Comparison of ENCODE assay signal across 1 cellular context in genomic region chr7:25949672-25950487, GRCh38.
A peak's percentile ranks its signal among the peaks of the same experiment; 100 is the strongest.
TF ChIP-seq lines count a peak whose summit lies in the region.

No MANE protein-coding gene starts in this region.

TF ChIP-seq in WTC11, 78 proteins besides CTCF, POLR2A, EP300 and RAD21 (continued from another document):
- TF ChIP-seq, protein P1, sequence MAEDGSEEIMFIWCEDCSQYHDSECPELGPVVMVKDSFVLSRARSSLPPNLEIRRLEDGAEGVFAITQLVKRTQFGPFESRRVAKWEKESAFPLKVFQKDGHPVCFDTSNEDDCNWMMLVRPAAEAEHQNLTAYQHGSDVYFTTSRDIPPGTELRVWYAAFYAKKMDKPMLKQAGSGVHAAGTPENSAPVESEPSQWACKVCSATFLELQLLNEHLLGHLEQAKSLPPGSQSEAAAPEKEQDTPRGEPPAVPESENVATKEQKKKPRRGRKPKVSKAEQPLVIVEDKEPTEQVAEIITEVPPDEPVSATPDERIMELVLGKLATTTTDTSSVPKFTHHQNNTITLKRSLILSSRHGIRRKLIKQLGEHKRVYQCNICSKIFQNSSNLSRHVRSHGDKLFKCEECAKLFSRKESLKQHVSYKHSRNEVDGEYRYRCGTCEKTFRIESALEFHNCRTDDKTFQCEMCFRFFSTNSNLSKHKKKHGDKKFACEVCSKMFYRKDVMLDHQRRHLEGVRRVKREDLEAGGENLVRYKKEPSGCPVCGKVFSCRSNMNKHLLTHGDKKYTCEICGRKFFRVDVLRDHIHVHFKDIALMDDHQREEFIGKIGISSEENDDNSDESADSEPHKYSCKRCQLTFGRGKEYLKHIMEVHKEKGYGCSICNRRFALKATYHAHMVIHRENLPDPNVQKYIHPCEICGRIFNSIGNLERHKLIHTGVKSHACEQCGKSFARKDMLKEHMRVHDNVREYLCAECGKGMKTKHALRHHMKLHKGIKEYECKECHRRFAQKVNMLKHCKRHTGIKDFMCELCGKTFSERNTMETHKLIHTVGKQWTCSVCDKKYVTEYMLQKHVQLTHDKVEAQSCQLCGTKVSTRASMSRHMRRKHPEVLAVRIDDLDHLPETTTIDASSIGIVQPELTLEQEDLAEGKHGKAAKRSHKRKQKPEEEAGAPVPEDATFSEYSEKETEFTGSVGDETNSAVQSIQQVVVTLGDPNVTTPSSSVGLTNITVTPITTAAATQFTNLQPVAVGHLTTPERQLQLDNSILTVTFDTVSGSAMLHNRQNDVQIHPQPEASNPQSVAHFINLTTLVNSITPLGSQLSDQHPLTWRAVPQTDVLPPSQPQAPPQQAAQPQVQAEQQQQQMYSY (CRISPR knock-in tag; IDR thresholded peaks at IDR 0.05) = no peak
- no peak for TF ChIP-seq CREM (CRISPR knock-in tag; IDR thresholded peaks at IDR 0.05)
- no peak for TF ChIP-seq TP53 (CRISPR knock-in tag; IDR thresholded peaks at IDR 0.05)
- no peak for TF ChIP-seq ZBTB43 (CRISPR knock-in tag; IDR thresholded peaks at IDR 0.05)
- no peak for TF ChIP-seq OVOL2 (CRISPR knock-in tag; IDR thresholded peaks at IDR 0.05; ENCODE audit: borderline replicate concordance)
- no peak for TF ChIP-seq ESRRA (CRISPR knock-in tag; IDR thresholded peaks at IDR 0.05; ENCODE audit: borderline replicate concordance)
- no peak for TF ChIP-seq ELF4 (CRISPR knock-in tag; IDR thresholded peaks at IDR 0.05; ENCODE audit: low read depth)
- no peak for TF ChIP-seq EMX1 (CRISPR knock-in tag; IDR thresholded peaks at IDR 0.05)
- TF ChIP-seq NFATC4 (CRISPR knock-in tag; IDR thresholded peaks at IDR 0.05) = no peak
- TF ChIP-seq JAZF1 (CRISPR knock-in tag; IDR thresholded peaks at IDR 0.05) = no peak
- TF ChIP-seq, protein P2, sequence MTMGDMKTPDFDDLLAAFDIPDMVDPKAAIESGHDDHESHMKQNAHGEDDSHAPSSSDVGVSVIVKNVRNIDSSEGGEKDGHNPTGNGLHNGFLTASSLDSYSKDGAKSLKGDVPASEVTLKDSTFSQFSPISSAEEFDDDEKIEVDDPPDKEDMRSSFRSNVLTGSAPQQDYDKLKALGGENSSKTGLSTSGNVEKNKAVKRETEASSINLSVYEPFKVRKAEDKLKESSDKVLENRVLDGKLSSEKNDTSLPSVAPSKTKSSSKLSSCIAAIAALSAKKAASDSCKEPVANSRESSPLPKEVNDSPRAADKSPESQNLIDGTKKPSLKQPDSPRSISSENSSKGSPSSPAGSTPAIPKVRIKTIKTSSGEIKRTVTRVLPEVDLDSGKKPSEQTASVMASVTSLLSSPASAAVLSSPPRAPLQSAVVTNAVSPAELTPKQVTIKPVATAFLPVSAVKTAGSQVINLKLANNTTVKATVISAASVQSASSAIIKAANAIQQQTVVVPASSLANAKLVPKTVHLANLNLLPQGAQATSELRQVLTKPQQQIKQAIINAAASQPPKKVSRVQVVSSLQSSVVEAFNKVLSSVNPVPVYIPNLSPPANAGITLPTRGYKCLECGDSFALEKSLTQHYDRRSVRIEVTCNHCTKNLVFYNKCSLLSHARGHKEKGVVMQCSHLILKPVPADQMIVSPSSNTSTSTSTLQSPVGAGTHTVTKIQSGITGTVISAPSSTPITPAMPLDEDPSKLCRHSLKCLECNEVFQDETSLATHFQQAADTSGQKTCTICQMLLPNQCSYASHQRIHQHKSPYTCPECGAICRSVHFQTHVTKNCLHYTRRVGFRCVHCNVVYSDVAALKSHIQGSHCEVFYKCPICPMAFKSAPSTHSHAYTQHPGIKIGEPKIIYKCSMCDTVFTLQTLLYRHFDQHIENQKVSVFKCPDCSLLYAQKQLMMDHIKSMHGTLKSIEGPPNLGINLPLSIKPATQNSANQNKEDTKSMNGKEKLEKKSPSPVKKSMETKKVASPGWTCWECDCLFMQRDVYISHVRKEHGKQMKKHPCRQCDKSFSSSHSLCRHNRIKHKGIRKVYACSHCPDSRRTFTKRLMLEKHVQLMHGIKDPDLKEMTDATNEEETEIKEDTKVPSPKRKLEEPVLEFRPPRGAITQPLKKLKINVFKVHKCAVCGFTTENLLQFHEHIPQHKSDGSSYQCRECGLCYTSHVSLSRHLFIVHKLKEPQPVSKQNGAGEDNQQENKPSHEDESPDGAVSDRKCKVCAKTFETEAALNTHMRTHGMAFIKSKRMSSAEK (CRISPR knock-in tag; IDR thresholded peaks at IDR 0.05; ENCODE audit: borderline replicate concordance) = no peak
- TF ChIP-seq PREB (CRISPR knock-in tag; IDR thresholded peaks at IDR 0.05; ENCODE audit: borderline replicate concordance) = no peak
- TF ChIP-seq NR1H2 (CRISPR knock-in tag; IDR thresholded peaks at IDR 0.05) = no peak
- no peak for TF ChIP-seq ZNF232 (CRISPR knock-in tag; IDR thresholded peaks at IDR 0.05)
- TF ChIP-seq ZNF423 (CRISPR knock-in tag; IDR thresholded peaks at IDR 0.05) = no peak
- peak; percentile 51; the same call in 1 of the 2 replicates for TF ChIP-seq MAX (CRISPR knock-in tag; IDR thresholded peaks at IDR 0.05)
- TF ChIP-seq CBFB (CRISPR knock-in tag; IDR thresholded peaks at IDR 0.05; ENCODE audit: low read depth) = no peak
- no peak for TF ChIP-seq ATF3 (CRISPR knock-in tag; conservative IDR thresholded peaks at IDR 0.05)
- TF ChIP-seq FOXP4 (CRISPR knock-in tag; IDR thresholded peaks at IDR 0.05) = 0 out of 2 replicates have a peak, but pooled peaks have one; percentile 12
- no peak for TF ChIP-seq TEAD4 (CRISPR knock-in tag; IDR thresholded peaks at IDR 0.05)
- TF ChIP-seq, protein P3, sequence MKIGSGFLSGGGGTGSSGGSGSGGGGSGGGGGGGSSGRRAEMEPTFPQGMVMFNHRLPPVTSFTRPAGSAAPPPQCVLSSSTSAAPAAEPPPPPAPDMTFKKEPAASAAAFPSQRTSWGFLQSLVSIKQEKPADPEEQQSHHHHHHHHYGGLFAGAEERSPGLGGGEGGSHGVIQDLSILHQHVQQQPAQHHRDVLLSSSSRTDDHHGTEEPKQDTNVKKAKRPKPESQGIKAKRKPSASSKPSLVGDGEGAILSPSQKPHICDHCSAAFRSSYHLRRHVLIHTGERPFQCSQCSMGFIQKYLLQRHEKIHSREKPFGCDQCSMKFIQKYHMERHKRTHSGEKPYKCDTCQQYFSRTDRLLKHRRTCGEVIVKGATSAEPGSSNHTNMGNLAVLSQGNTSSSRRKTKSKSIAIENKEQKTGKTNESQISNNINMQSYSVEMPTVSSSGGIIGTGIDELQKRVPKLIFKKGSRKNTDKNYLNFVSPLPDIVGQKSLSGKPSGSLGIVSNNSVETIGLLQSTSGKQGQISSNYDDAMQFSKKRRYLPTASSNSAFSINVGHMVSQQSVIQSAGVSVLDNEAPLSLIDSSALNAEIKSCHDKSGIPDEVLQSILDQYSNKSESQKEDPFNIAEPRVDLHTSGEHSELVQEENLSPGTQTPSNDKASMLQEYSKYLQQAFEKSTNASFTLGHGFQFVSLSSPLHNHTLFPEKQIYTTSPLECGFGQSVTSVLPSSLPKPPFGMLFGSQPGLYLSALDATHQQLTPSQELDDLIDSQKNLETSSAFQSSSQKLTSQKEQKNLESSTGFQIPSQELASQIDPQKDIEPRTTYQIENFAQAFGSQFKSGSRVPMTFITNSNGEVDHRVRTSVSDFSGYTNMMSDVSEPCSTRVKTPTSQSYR (CRISPR knock-in tag; IDR thresholded peaks at IDR 0.05) = 0 out of 2 replicates have a peak, but pooled peaks have one; percentile 54
- no peak for TF ChIP-seq ZNF138 (CRISPR knock-in tag; conservative IDR thresholded peaks at IDR 0.05)
- no peak for TF ChIP-seq IRF2 (CRISPR knock-in tag; IDR thresholded peaks at IDR 0.05; ENCODE audit: borderline replicate concordance, low read depth)
- no peak for TF ChIP-seq RORB (CRISPR knock-in tag; IDR thresholded peaks at IDR 0.05)
- no peak for TF ChIP-seq IRF1 (CRISPR knock-in tag; IDR thresholded peaks at IDR 0.05)
- no peak for TF ChIP-seq ATF6 (CRISPR knock-in tag; IDR thresholded peaks at IDR 0.05)
- peak; percentile 55 for TF ChIP-seq TEAD1 (CRISPR knock-in tag; IDR thresholded peaks at IDR 0.05)
- TF ChIP-seq SP1 (CRISPR knock-in tag; conservative IDR thresholded peaks at IDR 0.05) = peak; percentile 16; the same call in 1 of the 2 replicates
- no peak for TF ChIP-seq ZNF671 (CRISPR knock-in tag; IDR thresholded peaks at IDR 0.05)
- TF ChIP-seq JUN (CRISPR knock-in tag; IDR thresholded peaks at IDR 0.05) = no peak
- TF ChIP-seq, protein P4, sequence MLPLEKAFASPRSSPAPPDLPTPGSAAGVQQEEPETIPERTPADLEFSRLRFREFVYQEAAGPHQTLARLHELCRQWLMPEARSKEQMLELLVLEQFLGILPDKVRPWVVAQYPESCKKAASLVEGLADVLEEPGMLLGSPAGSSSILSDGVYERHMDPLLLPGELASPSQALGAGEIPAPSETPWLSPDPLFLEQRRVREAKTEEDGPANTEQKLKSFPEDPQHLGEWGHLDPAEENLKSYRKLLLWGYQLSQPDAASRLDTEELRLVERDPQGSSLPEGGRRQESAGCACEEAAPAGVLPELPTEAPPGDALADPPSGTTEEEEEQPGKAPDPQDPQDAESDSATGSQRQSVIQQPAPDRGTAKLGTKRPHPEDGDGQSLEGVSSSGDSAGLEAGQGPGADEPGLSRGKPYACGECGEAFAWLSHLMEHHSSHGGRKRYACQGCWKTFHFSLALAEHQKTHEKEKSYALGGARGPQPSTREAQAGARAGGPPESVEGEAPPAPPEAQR (CRISPR knock-in tag; IDR thresholded peaks at IDR 0.05) = no peak
